Comparison of ENCODE assay signal across 7 cellular contexts in genomic region chr3:4305210-4305609, GRCh38. TPM values are rescaled to one million over a fixed set of nuclear protein-coding genes. Genes with fewer than 3 reads are reported as not detected.
DNase-seq lines count a peak whose midpoint lies in the region; FAIRE-seq and TF ChIP-seq lines count a peak whose summit lies in the region.
"Not testable (repeated sequence)": the region's sequence is repeated elsewhere in the genome, so short reads cannot be mapped to it uniquely, and the experiment has no call there.

No MANE protein-coding gene starts in this region.

- 63 to 65% methylated on average over 7 of the region's 7 CpGs for WGBS in testis, 2 donors

- not testable (repeated sequence) for H3K27ac Mint-ChIP-seq in IgD-negative memory B cell; activated CD4-positive, alpha-beta T cell treated with anti-CD3 and anti-CD28 coated beads, Interleukin-2, amount 10 ng/mL, durations not matched to agents 24 days and 14 days; activated naive CD8-positive, alpha-beta T cell; osteocyte (ENCODE audit: unreplicated experiment)

- not testable (repeated sequence) for TF ChIP-seq POLR2A in testis (IDR thresholded peaks at IDR 0.05)

- H3K79me2 ChIP-seq in keratinocyte (ENCODE audit: control insufficient read depth, insufficient read depth, low read length), result not testable (repeated sequence)

- not testable (repeated sequence) for H3K9me1 ChIP-seq in keratinocyte (ENCODE audit: control insufficient read depth, extremely low read depth, insufficient read depth, low read length)

- peak overlapping the region; percentile 95 for H3K4me2 ChIP-seq in keratinocyte (ENCODE audit: control insufficient read depth, extremely low read depth, insufficient read depth, low read depth, low read length)

- H3K4me3 Mint-ChIP-seq in IgD-negative memory B cell (peak overlapping the region; percentile 17 to 72 (median 22)), osteocyte (ENCODE audit: unreplicated experiment) (peak overlapping the region; percentile 40)
- peak overlapping the region; percentile 13 for H3K4me3 Mint-ChIP-seq in activated CD4-positive, alpha-beta T cell treated with anti-CD3 and anti-CD28 coated beads, Interleukin-2, amount 10 ng/mL, durations not matched to agents 24 days and 14 days
- H3K4me3 Mint-ChIP-seq in activated naive CD8-positive, alpha-beta T cell, result peak overlapping the region; percentile 96

- H3K4me3 ChIP-seq in coronary artery (peak overlapping the region; percentile 76), keratinocyte (ENCODE audit: control insufficient read depth in 2 of 3, extremely low read depth in 1 of 3, insufficient read depth in 2 of 3, low read depth in 1 of 3, low read length in 3 of 3) (peak overlapping the region in 1 of 3 experiments; percentile 21)
- not testable (repeated sequence) for H3K4me3 ChIP-seq in testis

- not testable (repeated sequence) for H3K36me3 Mint-ChIP-seq in IgD-negative memory B cell
- peaks cover 12% of the 10 kb centered on the region for H3K36me3 Mint-ChIP-seq in activated CD4-positive, alpha-beta T cell treated with anti-CD3 and anti-CD28 coated beads, Interleukin-2, amount 10 ng/mL, durations not matched to agents 24 days and 14 days (ENCODE audit: low read depth)
- H3K36me3 Mint-ChIP-seq in activated naive CD8-positive, alpha-beta T cell, result peaks cover 13% of the 10 kb centered on the region
- peaks cover 13% of the 10 kb centered on the region for H3K36me3 Mint-ChIP-seq in osteocyte (ENCODE audit: unreplicated experiment)

- H2AFZ ChIP-seq in keratinocyte (ENCODE audit: control insufficient read depth, low read length), result not testable (repeated sequence)

- not testable (repeated sequence) for H3K9me3 ChIP-seq in keratinocyte (ENCODE audit: control insufficient read depth, low read depth, low read length); testis

- not testable (repeated sequence) for H3K36me3 ChIP-seq in keratinocyte (ENCODE audit: control insufficient read depth in 2 of 2, extremely low read depth in 1 of 2, insufficient read depth in 2 of 2, low read length in 2 of 2); testis (ENCODE audit: low read depth, missing control alignments)

- H4K20me1 ChIP-seq in keratinocyte (ENCODE audit: control insufficient read depth, extremely low read depth, insufficient read depth, low read length), result not testable (repeated sequence)

- dilution Hi-C loops in keratinocyte (cut with MboI; ENCODE audit: extremely low pct_ligation_motif_present, low sequenced_read_pairs), result not testable (repeated sequence)

- peaks cover 4 to 13% (median 7%) of the 10 kb centered on the region in 3 donors for H3K4me1 Mint-ChIP-seq in IgD-negative memory B cell
- H3K4me1 Mint-ChIP-seq in activated CD4-positive, alpha-beta T cell treated with anti-CD3 and anti-CD28 coated beads, Interleukin-2, amount 10 ng/mL, durations not matched to agents 24 days and 14 days, result peaks cover 18% of the 10 kb centered on the region
- peaks cover 21% of the 10 kb centered on the region for H3K4me1 Mint-ChIP-seq in activated naive CD8-positive, alpha-beta T cell (ENCODE audit: low read depth)
- peaks cover 38% of the 10 kb centered on the region for H3K4me1 Mint-ChIP-seq in osteocyte (ENCODE audit: unreplicated experiment)

- peaks cover 23% of the 10 kb centered on the region for H3K4me1 ChIP-seq in keratinocyte (ENCODE audit: control insufficient read depth, extremely low read depth, insufficient read depth, low read length)
- peaks cover 58% of the 10 kb centered on the region for H3K4me1 ChIP-seq in testis

- H3K27me3 Mint-ChIP-seq in IgD-negative memory B cell; activated CD4-positive, alpha-beta T cell treated with anti-CD3 and anti-CD28 coated beads, Interleukin-2, amount 10 ng/mL, durations not matched to agents 24 days and 14 days; activated naive CD8-positive, alpha-beta T cell; osteocyte (ENCODE audit: unreplicated experiment): not testable (repeated sequence)

- not testable (repeated sequence) for TF ChIP-seq CTCF in coronary artery (IDR thresholded peaks at IDR 0.05); keratinocyte (optimal IDR thresholded peaks at IDR 0.05 in 1 of 3, IDR thresholded peaks at IDR 0.05 in 1 of 3, conservative IDR thresholded peaks at IDR 0.05 in 1 of 3; ENCODE audit: extremely low read depth in 1 of 3, insufficient read depth in 2 of 3, low read length in 3 of 3); osteocyte (IDR thresholded peaks at IDR 0.05); testis (IDR thresholded peaks at IDR 0.05)

- H3K27ac ChIP-seq in coronary artery (peak overlapping the region; percentile 82 to 93), testis (peak overlapping the region; percentile 90 to 94)
- H3K27ac ChIP-seq in keratinocyte (ENCODE audit: control insufficient read depth, insufficient read depth, low read length), result not testable (repeated sequence)

- not testable (repeated sequence) for DNase-seq in activated CD4-positive, alpha-beta T cell treated with anti-CD3 and anti-CD28 coated beads, Interleukin-2, amount 10 ng/mL, durations not matched to agents 24 days and 14 days; coronary artery (ENCODE audit: low spot score); keratinocyte (ENCODE audit: low read depth, low spot score); osteocyte (ENCODE audit: extremely low spot score, unreplicated experiment); testis

- FAIRE-seq in keratinocyte (lab: Jason Lieb, UNC), result not testable (repeated sequence)

- not testable (repeated sequence) for H3K9ac ChIP-seq in keratinocyte (ENCODE audit: control insufficient read depth, extremely low read depth, insufficient read depth, low read length)

- intact Hi-C loops in activated CD4-positive, alpha-beta T cell treated with anti-CD3 and anti-CD28 coated beads, Interleukin-2, amount 10 ng/mL, durations not matched to agents 24 days and 14 days (cut with micrococcal nuclease); testis (cut with DNase I; ENCODE audit: low total_unique reads): not testable (repeated sequence)

- H3K9me3 Mint-ChIP-seq in IgD-negative memory B cell; activated CD4-positive, alpha-beta T cell treated with anti-CD3 and anti-CD28 coated beads, Interleukin-2, amount 10 ng/mL, durations not matched to agents 24 days and 14 days; activated naive CD8-positive, alpha-beta T cell (ENCODE audit: low read depth); osteocyte (ENCODE audit: unreplicated experiment): not testable (repeated sequence)

- H3K27me3 ChIP-seq in keratinocyte (ENCODE audit: control insufficient read depth, extremely low read depth, insufficient read depth, low read length); testis: not testable (repeated sequence)

RNA-seq across cellular contexts. Expression of gene SETMAR, which starts 2.0 kb away (rescaled TPM):
- polyA plus RNA-seq in IgD-negative memory B cell (8.8 TPM), keratinocyte (11.7 to 12.7 TPM (median 11.8 TPM) in 3 replicates), testis (ENCODE audit: insufficient read depth, low read depth, low replicate concordance) (19.3 TPM)
- 17.8 and 18.1 TPM in 2 replicates for total RNA-seq in activated CD4-positive, alpha-beta T cell treated with anti-CD3 and anti-CD28 coated beads, Interleukin-2, amount 10 ng/mL, durations not matched to agents 24 days and 14 days
- 4.7 TPM for polyA plus RNA-seq in keratinocyte (2011; ENCODE audit: low read depth)
- polyA plus RNA-seq in keratinocyte (2011; cell fraction: cytosol; rRNA removed), result 6.9 and 10.9 TPM in 2 replicates
- 13.1 and 13.7 TPM in 2 replicates for polyA plus RNA-seq in keratinocyte (2011; cell fraction: nucleus; rRNA removed)
- 7.1 and 9.2 TPM in 2 replicates for polyA plus RNA-seq in keratinocyte (2012; ENCODE audit: low replicate concordance)
- polyA minus RNA-seq in keratinocyte, result 5.8 to 12.1 TPM (median 5.9 TPM) in 3 replicates
- polyA minus RNA-seq in keratinocyte (2011; cell fraction: cytosol; rRNA and poly(A)+ RNA removed), result 4.8 TPM
- 3.3 and 6.9 TPM in 2 replicates for polyA minus RNA-seq in keratinocyte (2011; cell fraction: nucleus; rRNA and poly(A)+ RNA removed)
- total RNA-seq in osteocyte (14.6 and 18.0 TPM in 2 replicates), testis (10 to 100 TPM; 31.0 to 36.9 TPM)

Comparison
In these comparisons a context has a peak if more than half of its experiments do, and no peak if none do; other contexts are left out.
1. H3K4me3 Mint-ChIP-seq: peak in every context shown above with its lines; median percentile 96 in activated naive CD8-positive, alpha-beta T cell; 40 in osteocyte; 22 in IgD-negative memory B cell; 13 in activated CD4-positive, alpha-beta T cell treated with anti-CD3 and anti-CD28 coated beads, Interleukin-2, amount 10 ng/mL, durations not matched to agents 24 days and 14 days.